9 cellular contexts compared by ENCODE assay signal in genomic region chr6:47787620-47788497, GRCh38. TPM values are rescaled to one million over a fixed set of nuclear protein-coding genes. Genes with fewer than 3 reads are reported as not detected.
A peak's percentile ranks its signal among the peaks of the same experiment; 100 is the strongest.
DNase-seq lines count a peak whose midpoint lies in the region; ATAC-seq and TF ChIP-seq lines count a peak whose summit lies in the region.
"Had no signal": no experiment of that assay in that cellular context is flagged by ENCODE, and none has a peak within 500 bp of the region (broad histone marks: within the 10 kb centered on the region; RNA-seq: fewer than 3 reads in every experiment).

No MANE protein-coding gene starts in this region.

- peak; percentile 58 for DNase-seq in COLO829 (ENCODE audit: low spot score)
- DNase-seq in HPDE6-E6E7 (ENCODE audit: extremely low spot score) = peak; percentile 93
- DNase-seq in NOMO-1 treated with DMSO at 0.1 percent for 48 hours (lab: John Stamatoyannopoulos, UW; ENCODE audit: unreplicated experiment) = peak; percentile 27
- DNase-seq in activated T-cell treated with anti-CD3 and anti-CD28 coated beads for 4 hours = peak; percentile 10
- DNase-seq in superior temporal gyrus (ENCODE audit: extremely low spot score) = peak; percentile 83

- H3K27me3 Mint-ChIP-seq in nephron (ENCODE audit: low read depth) = peaks cover 10% of the 10 kb centered on the region

- peak overlapping the region; percentile 15 to 84 (median 22) for H3K27ac Mint-ChIP-seq in nephron
- H3K27ac Mint-ChIP-seq: activated naive CD4-positive, alpha-beta T cell treated with anti-CD3 and anti-CD28 coated beads, Interleukin-2, amount 50 U/mL, for 24 hours had no signal

- peak; percentile 79 for ATAC-seq in GM19452 (IDR thresholded peaks at IDR 0.05; ENCODE audit: unreplicated experiment)
- peak; percentile 99 for ATAC-seq in esophagus mucosa

- H3K36me3 Mint-ChIP-seq in nephron (ENCODE audit: low read depth) = no peaks in the 10 kb centered on the region
- H3K36me3 Mint-ChIP-seq: activated naive CD4-positive, alpha-beta T cell treated with anti-CD3 and anti-CD28 coated beads, Interleukin-2, amount 50 U/mL, for 24 hours had no signal

- H3K9me3 Mint-ChIP-seq in nephron = no peaks in the 10 kb centered on the region
- H3K9me3 Mint-ChIP-seq: activated naive CD4-positive, alpha-beta T cell treated with anti-CD3 and anti-CD28 coated beads, Interleukin-2, amount 50 U/mL, for 24 hours had no signal

- TF ChIP-seq CTCF in nephron (IDR thresholded peaks at IDR 0.05; ENCODE audit: unreplicated experiment in 3 of 3) = peak; percentile 96 to 98 (median 96)

- peaks cover 3% of the 10 kb centered on the region for H3K4me1 Mint-ChIP-seq in nephron

- H3K4me3 Mint-ChIP-seq in nephron = peak overlapping the region in 2 of 3 experiments; percentile 13 to 44
- H3K4me3 Mint-ChIP-seq: activated naive CD4-positive, alpha-beta T cell treated with anti-CD3 and anti-CD28 coated beads, Interleukin-2, amount 50 U/mL, for 24 hours had no signal

RNA-seq across cellular contexts. Expression of gene OPN5, which starts 6.0 kb away (rescaled TPM):
- total RNA-seq in esophagus mucosa = not detected

Comparison
In these comparisons a context has a peak if more than half of its experiments do, and no peak if none do; other contexts are left out.
1. Peak in every context shown above with its lines: DNase-seq and ATAC-seq.
2. DNase-seq: peak in every context shown above with its lines; median percentile 93 in HPDE6-E6E7; 83 in superior temporal gyrus; 58 in COLO829; 27 in NOMO-1 treated with DMSO at 0.1 percent for 48 hours; 10 in activated T-cell treated with anti-CD3 and anti-CD28 coated beads for 4 hours.